ENCODE assay signal across 8 cellular contexts in the genomic region with DNA sequence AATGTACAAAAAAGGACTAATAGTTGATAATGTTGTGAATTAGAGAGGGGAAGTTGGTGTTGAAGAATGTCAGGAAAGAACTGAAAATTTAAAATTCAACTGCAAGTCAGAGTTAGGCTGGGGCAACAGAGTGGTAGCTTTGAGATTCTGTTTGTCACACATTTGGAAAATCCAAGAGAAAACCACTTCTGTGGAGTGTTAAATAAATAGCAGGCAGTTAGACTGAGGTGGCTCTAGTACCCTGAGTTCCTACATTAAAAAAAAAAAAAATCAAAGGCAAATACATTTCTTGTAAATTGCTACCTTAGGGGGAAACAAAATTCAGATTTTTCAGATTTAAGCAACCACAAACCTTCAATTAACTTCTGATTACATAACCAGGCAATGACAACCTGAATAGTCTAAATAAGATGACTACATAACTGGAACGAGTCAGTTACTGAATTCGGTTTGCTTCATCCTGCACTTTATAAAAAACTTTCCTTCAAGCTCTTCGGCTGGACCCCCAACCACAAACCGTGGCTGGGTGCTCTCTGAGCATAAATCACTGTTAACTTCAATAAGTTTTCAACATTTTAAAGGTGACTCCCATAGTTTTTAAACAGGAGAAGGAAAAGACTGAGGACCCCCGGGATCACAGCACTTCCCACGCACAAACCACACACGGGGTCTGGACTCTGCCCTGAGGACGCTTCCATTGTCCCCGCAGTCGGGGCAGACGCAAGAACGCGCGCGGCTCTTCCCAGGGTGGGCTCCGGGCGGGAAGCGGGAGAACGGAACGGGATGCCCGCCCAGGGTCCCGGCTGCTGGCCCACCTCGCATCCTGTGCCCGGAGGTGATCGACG. TPM values are rescaled to one million over a fixed set of nuclear protein-coding genes. Genes with fewer than 3 reads are reported as not detected.
A peak's percentile ranks its signal among the peaks of the same experiment; 100 is the strongest.
DNase-seq lines count a peak whose midpoint lies in the region; ATAC-seq, FAIRE-seq and TF ChIP-seq lines count a peak whose summit lies in the region.

No MANE protein-coding gene starts in this region.

- WGBS in esophagus squamous epithelium, 2 donors = 0 to 3% methylated on average over 4 to 16 of the region's 26 CpGs
- WGBS in neuronal stem cell (ENCODE audit: extremely low coverage in 2 of 2, insufficient read length in 2 of 2, insufficient replicate concordance in 1 of 2), 2 donors = no CpG with 5 or more reads among the region's 26 CpGs

- intact Hi-C loops in esophagus squamous epithelium (cut with DNase I) = no loop called here

- H3K9ac ChIP-seq in neuronal stem cell (ENCODE audit: low read depth, low read length, poor library complexity) = peak overlapping the region; percentile 95

- TF ChIP-seq CTCF in esophagus squamous epithelium (IDR thresholded peaks at IDR 0.05) = no peak

- no peak overlapping the region for H4K91ac ChIP-seq in neuronal stem cell (ENCODE audit: low read depth, low read length, poor library complexity)

- no peaks in the 10 kb centered on the region for H3K79me1 ChIP-seq in neuronal stem cell (ENCODE audit: low read depth, low read length)

- H3K18ac ChIP-seq in neuronal stem cell (ENCODE audit: low read length) = peak overlapping the region; percentile 66

- H3K4me1 ChIP-seq in SJCRH30 (no peaks in the 10 kb centered on the region), esophagus squamous epithelium (peaks cover 0 to 16% (median 6%) of the 10 kb centered on the region in 3 donors), neuronal stem cell (ENCODE audit: control insufficient read depth in 2 of 2, insufficient read depth in 1 of 2, low read depth in 1 of 2, low read length in 2 of 2) (peaks cover 0 to 7% of the 10 kb centered on the region in 2 donors)

- H4K8ac ChIP-seq in neuronal stem cell (ENCODE audit: low read depth, low read length) = no peak overlapping the region

- no peak for TF ChIP-seq POLR2A in esophagus squamous epithelium (IDR thresholded peaks at IDR 0.05)

- DNase-seq in SJCRH30 (no peak), esophagus squamous epithelium (lab: John Stamatoyannopoulos, UW) (no peak), neuronal stem cell (ENCODE audit: low spot score) (no peak), NCI-H526 treated with DMSO at 0.1 percent for 48 hours (lab: John Stamatoyannopoulos, UW) (no peak), AG08395 (ENCODE audit: low spot score) (no peak), HTR-8/SVneo (ENCODE audit: insufficient read length, low spot score) (no peak)

- H2BK5ac ChIP-seq in neuronal stem cell (ENCODE audit: low read length) = peak overlapping the region; percentile 75

- peak overlapping the region; percentile 54 for H3K4me2 ChIP-seq in neuronal stem cell (ENCODE audit: insufficient read depth, low read length, poor library complexity, severe bottlenecking)

- H3K27ac ChIP-seq in SJCRH30 = peak overlapping the region; percentile 78
- H3K27ac ChIP-seq in esophagus squamous epithelium = peak overlapping the region; percentile 60 to 89 (median 77)
- peak overlapping the region; percentile 95 for H3K27ac ChIP-seq in neuronal stem cell (replicated peaks; ENCODE audit: low read length)

- H3K23ac ChIP-seq in neuronal stem cell (ENCODE audit: low read depth, low read length, poor library complexity) = peak overlapping the region; percentile 73

- no peak overlapping the region for H2AK5ac ChIP-seq in neuronal stem cell (ENCODE audit: low read depth, low read length)

- no peak overlapping the region for H2BK15ac ChIP-seq in neuronal stem cell (ENCODE audit: low read length)

- H3K14ac ChIP-seq in neuronal stem cell (ENCODE audit: low read length) = peak overlapping the region; percentile 82

- H2BK12ac ChIP-seq in neuronal stem cell (ENCODE audit: low read length) = no peak overlapping the region

- no peak overlapping the region for H2BK120ac ChIP-seq in neuronal stem cell (ENCODE audit: low read depth, low read length)

- no peak overlapping the region for H3K4ac ChIP-seq in neuronal stem cell (ENCODE audit: low read length)

- H3K27me3 ChIP-seq in SJCRH30 = no peaks in the 10 kb centered on the region
- no peaks in the 10 kb centered on the region for H3K27me3 ChIP-seq in esophagus squamous epithelium
- H3K27me3 ChIP-seq in neuronal stem cell (ENCODE audit: control insufficient read depth in 3 of 3, insufficient read depth in 3 of 3, low read depth in 1 of 3, low read length in 3 of 3) = no peaks in the 10 kb centered on the region

- peak overlapping the region; percentile 80 for H3K4me3 ChIP-seq in SJCRH30
- H3K4me3 ChIP-seq in esophagus squamous epithelium = peak overlapping the region; percentile 54 to 91 (median 82)
- H3K4me3 ChIP-seq in neuronal stem cell (ENCODE audit: low read length in 2 of 2) = peak overlapping the region; percentile 83 to 87

- H2AFZ ChIP-seq in neuronal stem cell (ENCODE audit: low read length) = peak overlapping the region; percentile 89

- FAIRE-seq in HTR-8/SVneo (lab: Jason Lieb, UNC) = no peak

- H3K9me3 ChIP-seq in SJCRH30 (replicated peaks) = 0 out of 2 replicates have a peak, but pooled peaks cover 4% of the 10 kb centered on the region
- H3K9me3 ChIP-seq in esophagus squamous epithelium = no peaks in the 10 kb centered on the region
- peaks cover 2 to 45% of the 10 kb centered on the region in 2 donors for H3K9me3 ChIP-seq in neuronal stem cell (replicated peaks in 1 of 2; ENCODE audit: control insufficient read depth in 2 of 2, insufficient read depth in 1 of 2, low read depth in 1 of 2, low read length in 2 of 2)

- H3K36me3 ChIP-seq in SJCRH30 (peaks cover 31% of the 10 kb centered on the region), esophagus squamous epithelium (peaks cover 0 to 22% (median 0%) of the 10 kb centered on the region in 3 donors), neuronal stem cell (replicated peaks in 1 of 2; ENCODE audit: control insufficient read depth in 2 of 2, insufficient read depth in 2 of 2, low read length in 2 of 2) (peaks cover 5 to 43% of the 10 kb centered on the region in 2 donors)

- peak; percentile 33 for ATAC-seq in GM21447 (IDR thresholded peaks at IDR 0.05; ENCODE audit: unreplicated experiment)
- no peak for ATAC-seq in GM19328 (IDR thresholded peaks at IDR 0.05; ENCODE audit: unreplicated experiment)

RNA-seq across cellular contexts. Expression of a gene that starts 0.7 kb away (rescaled TPM):
- total RNA-seq in SJCRH30 (2014; rRNA removed; shearing (Covaris generic)) = 9.5 and 11.7 TPM in 2 replicates
- 1 to 10 TPM in 3 of 4 donors, under 1 TPM in 1; 0.73 to 3.1 (median 2.6) TPM for total RNA-seq in esophagus squamous epithelium
- polyA plus RNA-seq in neuronal stem cell (2013, experiment 1 of 2) = 14.1 TPM
- polyA plus RNA-seq in neuronal stem cell (2013, experiment 2 of 2) = 14.4 TPM

RNA-seq across cellular contexts. Expression of a gene that starts 39.2 kb away (rescaled TPM):
- total RNA-seq in SJCRH30 (2014; rRNA removed; shearing (Covaris generic)) = 7.9 and 11.4 TPM in 2 replicates
- 1 to 10 TPM in 3 of 4 donors, under 1 TPM in 1; 0.57 to 2.3 (median 1.5) TPM for total RNA-seq in esophagus squamous epithelium
- polyA plus RNA-seq in neuronal stem cell (2013, experiment 1 of 2) = 23.3 TPM
- polyA plus RNA-seq in neuronal stem cell (2013, experiment 2 of 2) = 24.6 TPM
